ENCODE assay signal across 1 cellular context in the genomic region with DNA sequence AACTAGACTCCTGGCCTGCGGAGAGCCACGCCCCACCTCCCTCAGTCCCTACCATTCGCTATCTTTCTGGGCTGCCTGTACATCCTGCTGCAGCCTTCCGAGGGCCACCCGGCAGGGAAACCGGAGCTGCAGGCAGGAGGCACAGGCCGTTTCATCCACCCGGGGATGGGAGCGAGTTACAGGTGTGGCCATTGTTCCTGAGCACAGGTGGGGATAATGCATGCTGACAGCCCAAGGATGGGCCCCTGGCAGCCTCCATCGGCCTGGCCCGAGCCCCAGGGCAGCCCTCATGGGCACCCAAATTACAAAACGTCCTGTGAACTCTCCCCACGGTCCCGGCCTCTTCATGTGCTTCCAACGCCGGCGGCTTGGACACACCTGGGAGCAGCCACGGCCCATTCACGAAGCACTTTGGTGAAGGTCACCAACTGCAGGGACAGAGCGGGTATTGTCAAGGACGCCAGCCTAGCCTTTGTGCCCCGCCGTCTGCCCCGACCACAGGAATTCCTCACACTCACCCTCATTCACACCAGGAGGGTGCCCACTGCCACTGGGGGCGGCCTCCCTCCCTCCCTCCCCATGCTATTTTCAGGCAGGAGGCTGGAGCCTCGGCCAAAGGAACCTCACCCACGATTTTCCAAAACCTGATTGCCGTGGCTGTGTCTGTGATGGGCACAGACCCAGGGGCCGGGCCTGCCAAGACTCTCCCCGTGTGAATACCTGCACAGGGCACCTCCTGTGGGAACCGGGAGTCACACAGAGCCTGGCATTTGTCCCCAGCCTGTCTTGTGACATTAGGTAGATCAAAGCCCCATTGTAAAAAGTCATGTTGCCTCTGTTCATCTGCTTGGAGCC.
TF ChIP-seq lines count a peak whose summit lies in the region.

No MANE protein-coding gene starts in this region.

TF ChIP-seq in IMR-90, 13 proteins besides CTCF, POLR2A, EP300 and RAD21:
- TF ChIP-seq SMC3 (IDR thresholded peaks at IDR 0.05; ENCODE audit: low read depth, low read length) (no peak), CHD1 (IDR thresholded peaks at IDR 0.05; ENCODE audit: low read depth, low read length) (no peak), RCOR1 (IDR thresholded peaks at IDR 0.05; ENCODE audit: insufficient replicate concordance, low read length) (no peak), FOS (IDR thresholded peaks at IDR 0.05; ENCODE audit: low read depth, low read length) (no peak), NFE2L2 (IDR thresholded peaks at IDR 0.05; ENCODE audit: low read depth, low read length) (no peak), ELK1 (IDR thresholded peaks at IDR 0.05; ENCODE audit: borderline replicate concordance, low read depth, low read length) (no peak), CEBPB (IDR thresholded peaks at IDR 0.05; ENCODE audit: low read depth, low read length) (no peak), MAZ (IDR thresholded peaks at IDR 0.05; ENCODE audit: borderline replicate concordance, low read depth, low read length) (no peak), MXI1 (IDR thresholded peaks at IDR 0.05; ENCODE audit: borderline replicate concordance, low read depth, low read length) (no peak)
- TF ChIP-seq, protein P1, sequence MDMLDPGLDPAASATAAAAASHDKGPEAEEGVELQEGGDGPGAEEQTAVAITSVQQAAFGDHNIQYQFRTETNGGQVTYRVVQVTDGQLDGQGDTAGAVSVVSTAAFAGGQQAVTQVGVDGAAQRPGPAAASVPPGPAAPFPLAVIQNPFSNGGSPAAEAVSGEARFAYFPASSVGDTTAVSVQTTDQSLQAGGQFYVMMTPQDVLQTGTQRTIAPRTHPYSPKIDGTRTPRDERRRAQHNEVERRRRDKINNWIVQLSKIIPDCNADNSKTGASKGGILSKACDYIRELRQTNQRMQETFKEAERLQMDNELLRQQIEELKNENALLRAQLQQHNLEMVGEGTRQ (IDR thresholded peaks at IDR 0.05; ENCODE audit: low read depth, low read length): no peak
